In the genomic region with DNA sequence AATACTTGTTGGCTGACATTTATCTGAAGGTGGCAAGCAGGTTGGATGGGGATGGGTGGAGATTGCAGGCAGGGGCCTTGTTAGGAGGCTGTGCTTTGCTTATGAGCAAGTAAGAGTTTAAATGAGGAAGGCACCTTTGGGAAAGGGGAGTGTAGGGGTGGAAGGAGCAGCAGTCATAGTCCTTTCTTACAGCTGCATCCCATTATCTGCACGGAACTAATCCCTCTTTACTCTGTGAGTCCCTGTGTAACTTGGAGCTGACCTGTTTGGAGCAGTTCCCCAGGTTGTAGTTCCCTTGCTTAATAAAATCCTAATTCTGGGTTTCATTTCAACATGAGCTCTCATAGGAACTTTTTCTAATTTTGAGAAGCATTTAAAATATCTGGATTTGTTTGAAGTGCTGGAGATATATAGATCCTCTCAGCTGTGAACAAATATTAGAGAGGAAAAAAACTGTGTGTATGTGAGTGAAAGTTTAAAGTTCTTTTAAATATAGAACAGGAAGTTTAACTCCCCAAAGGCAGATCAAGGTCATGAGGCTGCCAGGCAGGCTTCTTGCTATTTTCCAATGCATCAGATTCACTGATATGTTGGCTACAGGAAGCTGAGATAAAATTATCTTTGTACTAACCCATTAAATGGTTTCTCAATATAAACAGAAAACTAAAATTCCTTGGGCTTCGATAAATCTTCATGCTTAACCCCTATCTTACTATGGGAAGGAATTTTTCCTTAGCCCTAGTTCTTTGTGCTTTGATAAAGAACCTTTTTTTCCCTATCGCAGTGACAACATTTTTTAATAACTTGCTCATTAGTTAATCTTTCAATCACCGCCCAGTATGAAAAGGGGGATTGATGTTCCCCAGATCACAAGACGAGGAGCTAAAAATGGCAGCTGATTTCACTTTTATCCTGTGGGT, we compare ENCODE assay signal across 1 cellular context.
TF ChIP-seq lines count a peak whose summit lies in the region.

No MANE protein-coding gene starts in this region.

TF ChIP-seq in HepG2, 621 proteins besides CTCF, POLR2A, EP300 and RAD21 (continued from another document and continues in another):
- TF ChIP-seq, protein P1, sequence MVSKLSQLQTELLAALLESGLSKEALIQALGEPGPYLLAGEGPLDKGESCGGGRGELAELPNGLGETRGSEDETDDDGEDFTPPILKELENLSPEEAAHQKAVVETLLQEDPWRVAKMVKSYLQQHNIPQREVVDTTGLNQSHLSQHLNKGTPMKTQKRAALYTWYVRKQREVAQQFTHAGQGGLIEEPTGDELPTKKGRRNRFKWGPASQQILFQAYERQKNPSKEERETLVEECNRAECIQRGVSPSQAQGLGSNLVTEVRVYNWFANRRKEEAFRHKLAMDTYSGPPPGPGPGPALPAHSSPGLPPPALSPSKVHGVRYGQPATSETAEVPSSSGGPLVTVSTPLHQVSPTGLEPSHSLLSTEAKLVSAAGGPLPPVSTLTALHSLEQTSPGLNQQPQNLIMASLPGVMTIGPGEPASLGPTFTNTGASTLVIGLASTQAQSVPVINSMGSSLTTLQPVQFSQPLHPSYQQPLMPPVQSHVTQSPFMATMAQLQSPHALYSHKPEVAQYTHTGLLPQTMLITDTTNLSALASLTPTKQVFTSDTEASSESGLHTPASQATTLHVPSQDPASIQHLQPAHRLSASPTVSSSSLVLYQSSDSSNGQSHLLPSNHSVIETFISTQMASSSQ (IDR thresholded peaks at IDR 0.05; ENCODE audit: low read depth), result no peak
- TF ChIP-seq, protein P1 (CRISPR knock-in tag; IDR thresholded peaks at IDR 0.05; ENCODE audit: borderline replicate concordance), result no peak
- TF ChIP-seq ZFP36L1 (CRISPR knock-in tag; IDR thresholded peaks at IDR 0.05) (no peak), ZNF577 (CRISPR knock-in tag; IDR thresholded peaks at IDR 0.05; ENCODE audit: borderline replicate concordance, low read depth) (no peak), ZNF790 (CRISPR knock-in tag; IDR thresholded peaks at IDR 0.05; ENCODE audit: borderline replicate concordance) (no peak), ADNP (CRISPR knock-in tag; IDR thresholded peaks at IDR 0.05) (no peak), RBAK (CRISPR knock-in tag; IDR thresholded peaks at IDR 0.05) (0 out of 2 replicates have a peak, but pooled peaks have one; percentile 9), MED1 (CRISPR knock-in tag; IDR thresholded peaks at IDR 0.05) (peak; percentile 95), CEBPB (IDR thresholded peaks at IDR 0.05; ENCODE audit: borderline replicate concordance, low read depth, low read length) (no peak), ZNF143 (CRISPR knock-in tag; IDR thresholded peaks at IDR 0.05) (no peak), THYN1 (CRISPR knock-in tag; IDR thresholded peaks at IDR 0.05; ENCODE audit: borderline replicate concordance, low read depth) (no peak), ATF1 (CRISPR knock-in tag; IDR thresholded peaks at IDR 0.05) (peak; percentile 58; the same call in 1 of the 2 replicates), SOX13 (IDR thresholded peaks at IDR 0.05) (no peak), SOX13 (CRISPR knock-in tag; conservative IDR thresholded peaks at IDR 0.05 in 1 of 2, IDR thresholded peaks at IDR 0.05 in 1 of 2) (peak in 1 of 2 experiments; percentile 75; a peak in 2 of 4 replicates), RARA (CRISPR knock-in tag; IDR thresholded peaks at IDR 0.05) (peak; percentile 82; the same call in 1 of the 2 replicates), ZNF891 (CRISPR knock-in tag; IDR thresholded peaks at IDR 0.05) (no peak), ZFP1 (CRISPR knock-in tag; IDR thresholded peaks at IDR 0.05) (peak; percentile 66; the same call in 1 of the 2 replicates), KLF9 (CRISPR knock-in tag; IDR thresholded peaks at IDR 0.05; ENCODE audit: low read depth) (no peak), JUND (CRISPR knock-in tag; IDR thresholded peaks at IDR 0.05) (no peak), ZNF263 (CRISPR knock-in tag; IDR thresholded peaks at IDR 0.05) (0 out of 2 replicates have a peak, but pooled peaks have one; percentile 31), ZNF460 (CRISPR knock-in tag; IDR thresholded peaks at IDR 0.05; ENCODE audit: borderline replicate concordance) (no peak), ZNF44 (CRISPR knock-in tag; IDR thresholded peaks at IDR 0.05) (no peak), KDM2A (CRISPR knock-in tag; IDR thresholded peaks at IDR 0.05; ENCODE audit: borderline replicate concordance, low read depth) (no peak), MEIS1 (CRISPR knock-in tag; IDR thresholded peaks at IDR 0.05; ENCODE audit: borderline replicate concordance) (0 out of 2 replicates have a peak, but pooled peaks have one; percentile 28), NONO (IDR thresholded peaks at IDR 0.05) (no peak), NONO (CRISPR knock-in tag; conservative IDR thresholded peaks at IDR 0.05) (no peak; the same call in 1 of the 2 replicates), CCDC6 (CRISPR knock-in tag; IDR thresholded peaks at IDR 0.05) (no peak), ZNF567 (CRISPR knock-in tag; IDR thresholded peaks at IDR 0.05; ENCODE audit: borderline replicate concordance) (no peak), GTF2F1 (IDR thresholded peaks at IDR 0.05; ENCODE audit: low read length) (no peak), NFE2 (CRISPR knock-in tag; IDR thresholded peaks at IDR 0.05) (no peak), SMARCE1 (IDR thresholded peaks at IDR 0.05; ENCODE audit: borderline replicate concordance) (no peak), PAF1 (CRISPR knock-in tag; IDR thresholded peaks at IDR 0.05) (0 out of 2 replicates have a peak, but pooled peaks have one; percentile 9), ZNF7 (CRISPR knock-in tag; IDR thresholded peaks at IDR 0.05) (no peak), SKI (IDR thresholded peaks at IDR 0.05; ENCODE audit: partially characterized antibody) (no peak), GPN1 (CRISPR knock-in tag; IDR thresholded peaks at IDR 0.05; ENCODE audit: borderline replicate concordance) (no peak), ZNF264 (CRISPR knock-in tag; IDR thresholded peaks at IDR 0.05) (peak; percentile 61; the same call in 1 of the 2 replicates), ELF1 (CRISPR knock-in tag; IDR thresholded peaks at IDR 0.05) (peak; percentile 58; the same call in 1 of the 2 replicates), TARDBP (CRISPR knock-in tag; IDR thresholded peaks at IDR 0.05) (no peak), GABPB1 (CRISPR knock-in tag; IDR thresholded peaks at IDR 0.05) (peak; percentile 20; the same call in 1 of the 2 replicates)
- TF ChIP-seq, protein P2, sequence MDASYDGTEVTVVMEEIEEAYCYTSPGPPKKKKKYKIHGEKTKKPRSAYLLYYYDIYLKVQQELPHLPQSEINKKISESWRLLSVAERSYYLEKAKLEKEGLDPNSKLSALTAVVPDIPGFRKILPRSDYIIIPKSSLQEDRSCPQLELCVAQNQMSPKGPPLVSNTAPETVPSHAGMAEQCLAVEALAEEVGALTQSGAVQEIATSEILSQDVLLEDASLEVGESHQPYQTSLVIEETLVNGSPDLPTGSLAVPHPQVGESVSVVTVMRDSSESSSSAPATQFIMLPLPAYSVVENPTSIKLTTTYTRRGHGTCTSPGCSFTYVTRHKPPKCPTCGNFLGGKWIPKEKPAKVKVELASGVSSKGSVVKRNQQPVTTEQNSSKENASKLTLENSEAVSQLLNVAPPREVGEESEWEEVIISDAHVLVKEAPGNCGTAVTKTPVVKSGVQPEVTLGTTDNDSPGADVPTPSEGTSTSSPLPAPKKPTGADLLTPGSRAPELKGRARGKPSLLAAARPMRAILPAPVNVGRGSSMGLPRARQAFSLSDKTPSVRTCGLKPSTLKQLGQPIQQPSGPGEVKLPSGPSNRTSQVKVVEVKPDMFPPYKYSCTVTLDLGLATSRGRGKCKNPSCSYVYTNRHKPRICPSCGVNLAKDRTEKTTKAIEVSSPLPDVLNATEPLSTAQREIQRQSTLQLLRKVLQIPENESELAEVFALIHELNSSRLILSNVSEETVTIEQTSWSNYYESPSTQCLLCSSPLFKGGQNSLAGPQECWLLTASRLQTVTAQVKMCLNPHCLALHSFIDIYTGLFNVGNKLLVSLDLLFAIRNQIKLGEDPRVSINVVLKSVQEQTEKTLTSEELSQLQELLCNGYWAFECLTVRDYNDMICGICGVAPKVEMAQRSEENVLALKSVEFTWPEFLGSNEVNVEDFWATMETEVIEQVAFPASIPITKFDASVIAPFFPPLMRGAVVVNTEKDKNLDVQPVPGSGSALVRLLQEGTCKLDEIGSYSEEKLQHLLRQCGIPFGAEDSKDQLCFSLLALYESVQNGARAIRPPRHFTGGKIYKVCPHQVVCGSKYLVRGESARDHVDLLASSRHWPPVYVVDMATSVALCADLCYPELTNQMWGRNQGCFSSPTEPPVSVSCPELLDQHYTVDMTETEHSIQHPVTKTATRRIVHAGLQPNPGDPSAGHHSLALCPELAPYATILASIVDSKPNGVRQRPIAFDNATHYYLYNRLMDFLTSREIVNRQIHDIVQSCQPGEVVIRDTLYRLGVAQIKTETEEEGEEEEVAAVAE (CRISPR knock-in tag; IDR thresholded peaks at IDR 0.05; ENCODE audit: borderline replicate concordance), result 0 out of 2 replicates have a peak, but pooled peaks have one; percentile 53
- TF ChIP-seq, protein P3, sequence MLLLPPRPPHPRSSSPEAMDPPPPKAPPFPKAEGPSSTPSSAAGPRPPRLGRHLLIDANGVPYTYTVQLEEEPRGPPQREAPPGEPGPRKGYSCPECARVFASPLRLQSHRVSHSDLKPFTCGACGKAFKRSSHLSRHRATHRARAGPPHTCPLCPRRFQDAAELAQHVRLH (CRISPR knock-in tag; IDR thresholded peaks at IDR 0.05; ENCODE audit: borderline replicate concordance, low read depth), result no peak
- TF ChIP-seq, protein P4, sequence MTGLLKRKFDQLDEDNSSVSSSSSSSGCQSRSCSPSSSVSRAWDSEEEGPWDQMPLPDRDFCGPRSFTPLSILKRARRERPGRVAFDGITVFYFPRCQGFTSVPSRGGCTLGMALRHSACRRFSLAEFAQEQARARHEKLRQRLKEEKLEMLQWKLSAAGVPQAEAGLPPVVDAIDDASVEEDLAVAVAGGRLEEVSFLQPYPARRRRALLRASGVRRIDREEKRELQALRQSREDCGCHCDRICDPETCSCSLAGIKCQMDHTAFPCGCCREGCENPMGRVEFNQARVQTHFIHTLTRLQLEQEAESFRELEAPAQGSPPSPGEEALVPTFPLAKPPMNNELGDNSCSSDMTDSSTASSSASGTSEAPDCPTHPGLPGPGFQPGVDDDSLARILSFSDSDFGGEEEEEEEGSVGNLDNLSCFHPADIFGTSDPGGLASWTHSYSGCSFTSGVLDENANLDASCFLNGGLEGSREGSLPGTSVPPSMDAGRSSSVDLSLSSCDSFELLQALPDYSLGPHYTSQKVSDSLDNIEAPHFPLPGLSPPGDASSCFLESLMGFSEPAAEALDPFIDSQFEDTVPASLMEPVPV (CRISPR knock-in tag; IDR thresholded peaks at IDR 0.05), result no peak
- TF ChIP-seq, protein P5, sequence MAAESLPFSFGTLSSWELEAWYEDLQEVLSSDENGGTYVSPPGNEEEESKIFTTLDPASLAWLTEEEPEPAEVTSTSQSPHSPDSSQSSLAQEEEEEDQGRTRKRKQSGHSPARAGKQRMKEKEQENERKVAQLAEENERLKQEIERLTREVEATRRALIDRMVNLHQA (CRISPR knock-in tag; IDR thresholded peaks at IDR 0.05), result no peak
- TF ChIP-seq, protein P6, sequence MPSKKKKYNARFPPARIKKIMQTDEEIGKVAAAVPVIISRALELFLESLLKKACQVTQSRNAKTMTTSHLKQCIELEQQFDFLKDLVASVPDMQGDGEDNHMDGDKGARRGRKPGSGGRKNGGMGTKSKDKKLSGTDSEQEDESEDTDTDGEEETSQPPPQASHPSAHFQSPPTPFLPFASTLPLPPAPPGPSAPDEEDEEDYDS (CRISPR knock-in tag; IDR thresholded peaks at IDR 0.05), result peak; percentile 8; the same call in 1 of the 2 replicates
- TF ChIP-seq, protein P7, sequence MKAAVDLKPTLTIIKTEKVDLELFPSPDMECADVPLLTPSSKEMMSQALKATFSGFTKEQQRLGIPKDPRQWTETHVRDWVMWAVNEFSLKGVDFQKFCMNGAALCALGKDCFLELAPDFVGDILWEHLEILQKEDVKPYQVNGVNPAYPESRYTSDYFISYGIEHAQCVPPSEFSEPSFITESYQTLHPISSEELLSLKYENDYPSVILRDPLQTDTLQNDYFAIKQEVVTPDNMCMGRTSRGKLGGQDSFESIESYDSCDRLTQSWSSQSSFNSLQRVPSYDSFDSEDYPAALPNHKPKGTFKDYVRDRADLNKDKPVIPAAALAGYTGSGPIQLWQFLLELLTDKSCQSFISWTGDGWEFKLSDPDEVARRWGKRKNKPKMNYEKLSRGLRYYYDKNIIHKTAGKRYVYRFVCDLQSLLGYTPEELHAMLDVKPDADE (CRISPR knock-in tag; IDR thresholded peaks at IDR 0.05), result no peak
- TF ChIP-seq, protein P8, sequence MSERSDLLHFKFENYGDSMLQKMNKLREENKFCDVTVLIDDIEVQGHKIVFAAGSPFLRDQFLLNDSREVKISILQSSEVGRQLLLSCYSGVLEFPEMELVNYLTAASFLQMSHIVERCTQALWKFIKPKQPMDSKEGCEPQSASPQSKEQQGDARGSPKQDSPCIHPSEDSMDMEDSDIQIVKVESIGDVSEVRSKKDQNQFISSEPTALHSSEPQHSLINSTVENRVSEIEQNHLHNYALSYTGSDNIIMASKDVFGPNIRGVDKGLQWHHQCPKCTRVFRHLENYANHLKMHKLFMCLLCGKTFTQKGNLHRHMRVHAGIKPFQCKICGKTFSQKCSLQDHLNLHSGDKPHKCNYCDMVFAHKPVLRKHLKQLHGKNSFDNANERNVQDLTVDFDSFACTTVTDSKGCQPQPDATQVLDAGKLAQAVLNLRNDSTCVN (CRISPR knock-in tag; IDR thresholded peaks at IDR 0.05; ENCODE audit: borderline replicate concordance), result no peak
- TF ChIP-seq, protein P9, sequence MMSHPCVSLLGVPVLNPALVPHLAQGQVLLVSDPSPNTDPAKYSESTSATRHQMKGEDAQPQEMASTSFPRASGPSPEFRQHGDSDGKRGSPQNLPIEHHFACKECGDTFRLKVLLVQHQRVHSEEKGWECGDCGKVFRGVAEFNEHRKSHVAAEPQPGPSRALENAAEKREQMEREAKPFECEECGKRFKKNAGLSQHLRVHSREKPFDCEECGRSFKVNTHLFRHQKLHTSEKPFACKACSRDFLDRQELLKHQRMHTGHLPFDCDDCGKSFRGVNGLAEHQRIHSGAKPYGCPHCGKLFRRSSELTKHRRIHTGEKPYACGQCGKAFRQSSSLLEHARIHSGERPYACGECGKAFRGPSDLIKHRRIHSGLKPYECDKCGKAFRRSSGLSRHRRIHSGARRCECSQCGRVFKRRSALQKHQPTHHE (CRISPR knock-in tag; IDR thresholded peaks at IDR 0.05; ENCODE audit: borderline replicate concordance), result no peak
- TF ChIP-seq, protein P10, sequence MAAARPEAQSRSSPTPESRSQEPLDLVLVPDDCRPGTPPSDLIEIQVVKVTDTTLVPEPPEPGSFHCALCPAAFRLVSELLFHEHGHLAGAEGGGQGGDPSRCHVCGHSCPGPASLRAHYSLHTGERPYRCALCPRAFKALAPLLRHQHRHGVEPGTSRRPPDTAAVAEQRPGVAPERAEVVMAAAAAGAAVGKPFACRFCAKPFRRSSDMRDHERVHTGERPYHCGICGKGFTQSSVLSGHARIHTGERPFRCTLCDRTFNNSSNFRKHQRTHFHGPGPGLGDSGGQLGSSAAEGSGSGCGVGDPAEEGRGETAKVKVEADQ (CRISPR knock-in tag; IDR thresholded peaks at IDR 0.05; ENCODE audit: borderline replicate concordance), result no peak
